1 cellular context compared by ENCODE assay signal in the genomic region with DNA sequence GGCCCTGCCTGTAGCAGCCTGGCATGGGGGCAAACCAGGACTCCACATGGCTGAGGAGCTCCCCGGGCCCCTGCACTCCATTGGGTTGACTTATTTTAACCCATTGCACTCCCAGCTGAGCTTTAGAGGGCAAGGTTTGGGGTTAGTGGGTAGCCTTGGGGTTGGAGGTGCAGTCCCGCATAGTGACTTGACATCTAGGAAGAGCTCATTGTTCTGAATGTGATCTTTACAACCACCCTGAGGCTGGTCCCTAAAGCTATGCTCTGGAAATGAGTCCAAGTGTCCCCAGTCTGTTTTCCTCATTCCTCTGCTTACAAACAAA.
A peak's percentile ranks its signal among the peaks of the same experiment; 100 is the strongest.
TF ChIP-seq lines count a peak whose summit lies in the region.

No MANE protein-coding gene starts in this region.

TF ChIP-seq in HepG2, 621 proteins besides CTCF, POLR2A, EP300 and RAD21 (continued from another document and continues in another):
- no peak for TF ChIP-seq NR2F6 (IDR thresholded peaks at IDR 0.05)
- no peak for TF ChIP-seq NR2F6 (CRISPR knock-in tag; IDR thresholded peaks at IDR 0.05)
- TF ChIP-seq ZNF629 (CRISPR knock-in tag; conservative IDR thresholded peaks at IDR 0.05): no peak
- TF ChIP-seq HMG20B (CRISPR knock-in tag; conservative IDR thresholded peaks at IDR 0.05): no peak
- TF ChIP-seq BORCS8-MEF2B (CRISPR knock-in tag; IDR thresholded peaks at IDR 0.05): no peak
- no peak for TF ChIP-seq CBX5 (CRISPR knock-in tag; IDR thresholded peaks at IDR 0.05; ENCODE audit: borderline replicate concordance)
- no peak for TF ChIP-seq PLRG1 (conservative IDR thresholded peaks at IDR 0.05)
- TF ChIP-seq ZNF766 (CRISPR knock-in tag; IDR thresholded peaks at IDR 0.05; ENCODE audit: borderline replicate concordance): 0 out of 2 replicates have a peak, but pooled peaks have one; percentile 17
- TF ChIP-seq ZNF543 (CRISPR knock-in tag; IDR thresholded peaks at IDR 0.05): no peak; the same call in 1 of the 2 replicates
- TF ChIP-seq KLF6 (CRISPR knock-in tag; IDR thresholded peaks at IDR 0.05): no peak
- TF ChIP-seq KLF15 (CRISPR knock-in tag; IDR thresholded peaks at IDR 0.05; ENCODE audit: borderline replicate concordance): no peak
- TF ChIP-seq MTA1 (CRISPR knock-in tag; IDR thresholded peaks at IDR 0.05; ENCODE audit: borderline replicate concordance): no peak
- TF ChIP-seq, protein P1, sequence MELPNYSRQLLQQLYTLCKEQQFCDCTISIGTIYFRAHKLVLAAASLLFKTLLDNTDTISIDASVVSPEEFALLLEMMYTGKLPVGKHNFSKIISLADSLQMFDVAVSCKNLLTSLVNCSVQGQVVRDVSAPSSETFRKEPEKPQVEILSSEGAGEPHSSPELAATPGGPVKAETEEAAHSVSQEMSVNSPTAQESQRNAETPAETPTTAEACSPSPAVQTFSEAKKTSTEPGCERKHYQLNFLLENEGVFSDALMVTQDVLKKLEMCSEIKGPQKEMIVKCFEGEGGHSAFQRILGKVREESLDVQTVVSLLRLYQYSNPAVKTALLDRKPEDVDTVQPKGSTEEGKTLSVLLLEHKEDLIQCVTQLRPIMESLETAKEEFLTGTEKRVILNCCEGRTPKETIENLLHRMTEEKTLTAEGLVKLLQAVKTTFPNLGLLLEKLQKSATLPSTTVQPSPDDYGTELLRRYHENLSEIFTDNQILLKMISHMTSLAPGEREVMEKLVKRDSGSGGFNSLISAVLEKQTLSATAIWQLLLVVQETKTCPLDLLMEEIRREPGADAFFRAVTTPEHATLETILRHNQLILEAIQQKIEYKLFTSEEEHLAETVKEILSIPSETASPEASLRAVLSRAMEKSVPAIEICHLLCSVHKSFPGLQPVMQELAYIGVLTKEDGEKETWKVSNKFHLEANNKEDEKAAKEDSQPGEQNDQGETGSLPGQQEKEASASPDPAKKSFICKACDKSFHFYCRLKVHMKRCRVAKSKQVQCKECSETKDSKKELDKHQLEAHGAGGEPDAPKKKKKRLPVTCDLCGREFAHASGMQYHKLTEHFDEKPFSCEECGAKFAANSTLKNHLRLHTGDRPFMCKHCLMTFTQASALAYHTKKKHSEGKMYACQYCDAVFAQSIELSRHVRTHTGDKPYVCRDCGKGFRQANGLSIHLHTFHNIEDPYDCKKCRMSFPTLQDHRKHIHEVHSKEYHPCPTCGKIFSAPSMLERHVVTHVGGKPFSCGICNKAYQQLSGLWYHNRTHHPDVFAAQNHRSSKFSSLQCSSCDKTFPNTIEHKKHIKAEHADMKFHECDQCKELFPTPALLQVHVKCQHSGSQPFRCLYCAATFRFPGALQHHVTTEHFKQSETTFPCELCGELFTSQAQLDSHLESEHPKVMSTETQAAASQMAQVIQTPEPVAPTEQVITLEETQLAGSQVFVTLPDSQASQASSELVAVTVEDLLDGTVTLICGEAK (IDR thresholded peaks at IDR 0.05): no peak
- TF ChIP-seq, protein P1 (CRISPR knock-in tag; IDR thresholded peaks at IDR 0.05): no peak
- no peak for TF ChIP-seq NCOA2 (CRISPR knock-in tag; IDR thresholded peaks at IDR 0.05)
- 0 out of 2 replicates have a peak, but pooled peaks have one; percentile 33 for TF ChIP-seq BRD4 (CRISPR knock-in tag; IDR thresholded peaks at IDR 0.05)
- TF ChIP-seq MED1 (CRISPR knock-in tag; IDR thresholded peaks at IDR 0.05): no peak
- 0 out of 2 replicates have a peak, but pooled peaks have one; percentile 8 for TF ChIP-seq ZNF34 (CRISPR knock-in tag; IDR thresholded peaks at IDR 0.05; ENCODE audit: borderline replicate concordance)
- no peak for TF ChIP-seq ZNF569 (CRISPR knock-in tag; IDR thresholded peaks at IDR 0.05; ENCODE audit: borderline replicate concordance)
- TF ChIP-seq NBN (conservative IDR thresholded peaks at IDR 0.05): no peak
- 0 out of 2 replicates have a peak, but pooled peaks have one; percentile 13 for TF ChIP-seq ZNF510 (CRISPR knock-in tag; IDR thresholded peaks at IDR 0.05; ENCODE audit: low read depth)
- TF ChIP-seq EED (CRISPR knock-in tag; IDR thresholded peaks at IDR 0.05): no peak
- no peak for TF ChIP-seq NFIC (IDR thresholded peaks at IDR 0.05; ENCODE audit: low read length)
- no peak for TF ChIP-seq MYC (CRISPR knock-in tag; IDR thresholded peaks at IDR 0.05; ENCODE audit: borderline replicate concordance)
- TF ChIP-seq HHEX (CRISPR knock-in tag; IDR thresholded peaks at IDR 0.05): no peak
- no peak for TF ChIP-seq RXRB (CRISPR knock-in tag; IDR thresholded peaks at IDR 0.05; ENCODE audit: borderline replicate concordance)
- TF ChIP-seq, protein P2, sequence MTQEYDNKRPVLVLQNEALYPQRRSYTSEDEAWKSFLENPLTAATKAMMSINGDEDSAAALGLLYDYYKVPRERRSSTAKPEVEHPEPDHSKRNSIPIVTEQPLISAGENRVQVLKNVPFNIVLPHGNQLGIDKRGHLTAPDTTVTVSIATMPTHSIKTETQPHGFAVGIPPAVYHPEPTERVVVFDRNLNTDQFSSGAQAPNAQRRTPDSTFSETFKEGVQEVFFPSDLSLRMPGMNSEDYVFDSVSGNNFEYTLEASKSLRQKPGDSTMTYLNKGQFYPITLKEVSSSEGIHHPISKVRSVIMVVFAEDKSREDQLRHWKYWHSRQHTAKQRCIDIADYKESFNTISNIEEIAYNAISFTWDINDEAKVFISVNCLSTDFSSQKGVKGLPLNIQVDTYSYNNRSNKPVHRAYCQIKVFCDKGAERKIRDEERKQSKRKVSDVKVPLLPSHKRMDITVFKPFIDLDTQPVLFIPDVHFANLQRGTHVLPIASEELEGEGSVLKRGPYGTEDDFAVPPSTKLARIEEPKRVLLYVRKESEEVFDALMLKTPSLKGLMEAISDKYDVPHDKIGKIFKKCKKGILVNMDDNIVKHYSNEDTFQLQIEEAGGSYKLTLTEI (CRISPR knock-in tag; conservative IDR thresholded peaks at IDR 0.05): no peak
- TF ChIP-seq FOSL2 (CRISPR knock-in tag; IDR thresholded peaks at IDR 0.05): no peak
- TF ChIP-seq ZNF652 (CRISPR knock-in tag; IDR thresholded peaks at IDR 0.05; ENCODE audit: borderline replicate concordance, low read depth): peak; percentile 77
- TF ChIP-seq IKZF1 (IDR thresholded peaks at IDR 0.05): no peak
- TF ChIP-seq ZNF230 (CRISPR knock-in tag; IDR thresholded peaks at IDR 0.05): peak; percentile 19; the same call in 1 of the 2 replicates
- no peak for TF ChIP-seq ZNF329 (CRISPR knock-in tag; IDR thresholded peaks at IDR 0.05; ENCODE audit: low read depth)
- TF ChIP-seq ZNF563 (CRISPR knock-in tag; IDR thresholded peaks at IDR 0.05): no peak
- no peak for TF ChIP-seq ZNF75D (CRISPR knock-in tag; IDR thresholded peaks at IDR 0.05; ENCODE audit: borderline replicate concordance)
- TF ChIP-seq, protein P3, sequence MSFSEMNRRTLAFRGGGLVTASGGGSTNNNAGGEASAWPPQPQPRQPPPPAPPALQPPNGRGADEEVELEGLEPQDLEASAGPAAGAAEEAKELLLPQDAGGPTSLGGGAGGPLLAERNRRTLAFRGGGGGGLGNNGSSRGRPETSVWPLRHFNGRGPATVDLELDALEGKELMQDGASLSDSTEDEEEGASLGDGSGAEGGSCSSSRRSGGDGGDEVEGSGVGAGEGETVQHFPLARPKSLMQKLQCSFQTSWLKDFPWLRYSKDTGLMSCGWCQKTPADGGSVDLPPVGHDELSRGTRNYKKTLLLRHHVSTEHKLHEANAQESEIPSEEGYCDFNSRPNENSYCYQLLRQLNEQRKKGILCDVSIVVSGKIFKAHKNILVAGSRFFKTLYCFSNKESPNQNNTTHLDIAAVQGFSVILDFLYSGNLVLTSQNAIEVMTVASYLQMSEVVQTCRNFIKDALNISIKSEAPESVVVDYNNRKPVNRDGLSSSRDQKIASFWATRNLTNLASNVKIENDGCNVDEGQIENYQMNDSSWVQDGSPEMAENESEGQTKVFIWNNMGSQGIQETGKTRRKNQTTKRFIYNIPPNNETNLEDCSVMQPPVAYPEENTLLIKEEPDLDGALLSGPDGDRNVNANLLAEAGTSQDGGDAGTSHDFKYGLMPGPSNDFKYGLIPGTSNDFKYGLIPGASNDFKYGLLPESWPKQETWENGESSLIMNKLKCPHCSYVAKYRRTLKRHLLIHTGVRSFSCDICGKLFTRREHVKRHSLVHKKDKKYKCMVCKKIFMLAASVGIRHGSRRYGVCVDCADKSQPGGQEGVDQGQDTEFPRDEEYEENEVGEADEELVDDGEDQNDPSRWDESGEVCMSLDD (CRISPR knock-in tag; IDR thresholded peaks at IDR 0.05; ENCODE audit: borderline replicate concordance): no peak
- no peak for TF ChIP-seq HNF4G (IDR thresholded peaks at IDR 0.05; ENCODE audit: borderline replicate concordance, low read depth, low read length)
- TF ChIP-seq HNF4G (CRISPR knock-in tag; IDR thresholded peaks at IDR 0.05; ENCODE audit: borderline replicate concordance, low read depth): no peak
- TF ChIP-seq, protein P4, sequence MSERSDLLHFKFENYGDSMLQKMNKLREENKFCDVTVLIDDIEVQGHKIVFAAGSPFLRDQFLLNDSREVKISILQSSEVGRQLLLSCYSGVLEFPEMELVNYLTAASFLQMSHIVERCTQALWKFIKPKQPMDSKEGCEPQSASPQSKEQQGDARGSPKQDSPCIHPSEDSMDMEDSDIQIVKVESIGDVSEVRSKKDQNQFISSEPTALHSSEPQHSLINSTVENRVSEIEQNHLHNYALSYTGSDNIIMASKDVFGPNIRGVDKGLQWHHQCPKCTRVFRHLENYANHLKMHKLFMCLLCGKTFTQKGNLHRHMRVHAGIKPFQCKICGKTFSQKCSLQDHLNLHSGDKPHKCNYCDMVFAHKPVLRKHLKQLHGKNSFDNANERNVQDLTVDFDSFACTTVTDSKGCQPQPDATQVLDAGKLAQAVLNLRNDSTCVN (CRISPR knock-in tag; IDR thresholded peaks at IDR 0.05; ENCODE audit: borderline replicate concordance): no peak
- TF ChIP-seq ZNF883 (CRISPR knock-in tag; IDR thresholded peaks at IDR 0.05; ENCODE audit: not compliant biosample characterization): no peak
- TF ChIP-seq, protein P5, sequence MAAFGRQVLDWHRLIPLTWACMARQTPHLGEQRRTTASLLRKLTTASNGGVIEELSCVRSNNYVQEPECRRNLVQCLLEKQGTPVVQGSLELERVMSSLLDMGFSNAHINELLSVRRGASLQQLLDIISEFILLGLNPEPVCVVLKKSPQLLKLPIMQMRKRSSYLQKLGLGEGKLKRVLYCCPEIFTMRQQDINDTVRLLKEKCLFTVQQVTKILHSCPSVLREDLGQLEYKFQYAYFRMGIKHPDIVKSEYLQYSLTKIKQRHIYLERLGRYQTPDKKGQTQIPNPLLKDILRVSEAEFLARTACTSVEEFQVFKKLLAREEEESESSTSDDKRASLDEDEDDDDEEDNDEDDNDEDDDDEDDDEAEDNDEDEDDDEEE (CRISPR knock-in tag; IDR thresholded peaks at IDR 0.05): no peak
- TF ChIP-seq, protein P6, sequence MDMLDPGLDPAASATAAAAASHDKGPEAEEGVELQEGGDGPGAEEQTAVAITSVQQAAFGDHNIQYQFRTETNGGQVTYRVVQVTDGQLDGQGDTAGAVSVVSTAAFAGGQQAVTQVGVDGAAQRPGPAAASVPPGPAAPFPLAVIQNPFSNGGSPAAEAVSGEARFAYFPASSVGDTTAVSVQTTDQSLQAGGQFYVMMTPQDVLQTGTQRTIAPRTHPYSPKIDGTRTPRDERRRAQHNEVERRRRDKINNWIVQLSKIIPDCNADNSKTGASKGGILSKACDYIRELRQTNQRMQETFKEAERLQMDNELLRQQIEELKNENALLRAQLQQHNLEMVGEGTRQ (IDR thresholded peaks at IDR 0.05; ENCODE audit: low read depth, low read length): no peak
- TF ChIP-seq, protein P6 (CRISPR knock-in tag; IDR thresholded peaks at IDR 0.05; ENCODE audit: borderline replicate concordance): no peak
- TF ChIP-seq, protein P7, sequence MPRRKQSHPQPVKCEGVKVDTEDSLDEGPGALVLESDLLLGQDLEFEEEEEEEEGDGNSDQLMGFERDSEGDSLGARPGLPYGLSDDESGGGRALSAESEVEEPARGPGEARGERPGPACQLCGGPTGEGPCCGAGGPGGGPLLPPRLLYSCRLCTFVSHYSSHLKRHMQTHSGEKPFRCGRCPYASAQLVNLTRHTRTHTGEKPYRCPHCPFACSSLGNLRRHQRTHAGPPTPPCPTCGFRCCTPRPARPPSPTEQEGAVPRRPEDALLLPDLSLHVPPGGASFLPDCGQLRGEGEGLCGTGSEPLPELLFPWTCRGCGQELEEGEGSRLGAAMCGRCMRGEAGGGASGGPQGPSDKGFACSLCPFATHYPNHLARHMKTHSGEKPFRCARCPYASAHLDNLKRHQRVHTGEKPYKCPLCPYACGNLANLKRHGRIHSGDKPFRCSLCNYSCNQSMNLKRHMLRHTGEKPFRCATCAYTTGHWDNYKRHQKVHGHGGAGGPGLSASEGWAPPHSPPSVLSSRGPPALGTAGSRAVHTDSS (CRISPR knock-in tag; conservative IDR thresholded peaks at IDR 0.05): no peak
- no peak for TF ChIP-seq ZNF383 (CRISPR knock-in tag; IDR thresholded peaks at IDR 0.05; ENCODE audit: borderline replicate concordance)
- TF ChIP-seq SOX13 (IDR thresholded peaks at IDR 0.05): no peak
- TF ChIP-seq SOX13 (CRISPR knock-in tag; conservative IDR thresholded peaks at IDR 0.05 in 1 of 2, IDR thresholded peaks at IDR 0.05 in 1 of 2): no peak
- TF ChIP-seq ZNF562 (CRISPR knock-in tag; IDR thresholded peaks at IDR 0.05; ENCODE audit: borderline replicate concordance): no peak
